ENCODE assay signal across 25 cellular contexts in genomic region chr13:75305057-75305456, GRCh38.
DNase-seq lines count a peak whose midpoint lies in the region; ATAC-seq, FAIRE-seq and TF ChIP-seq lines count a peak whose summit lies in the region.
"Had no signal": no experiment of that assay in that cellular context is flagged by ENCODE, and none has a peak within 500 bp of the region (broad histone marks: within the 10 kb centered on the region; RNA-seq: fewer than 3 reads in every experiment).

No MANE protein-coding gene starts in this region.

- intact Hi-C loops in Caco-2 (cut with micrococcal nuclease; ENCODE audit: unreplicated experiment) (no loop called here), K562 (cut with micrococcal nuclease) (no loop called here), left ventricle myocardium inferior (cut with micrococcal nuclease) (loop anchor here (10.0 kb wide), 1 partner anchor 240 kb away; the partner anchor contains the start of gene UCHL3), upper lobe of right lung (cut with DNase I) (no loop called here)

- H3K4me1 ChIP-seq in Caco-2 (peaks cover 98% of the 10 kb centered on the region), OCI-LY3 (ENCODE audit: low read length) (peaks cover 66% of the 10 kb centered on the region), K562 (replicated peaks in 1 of 2; ENCODE audit: control insufficient read depth in 2 of 2, insufficient read depth in 2 of 2, low read length in 2 of 2) (no peaks in the 10 kb centered on the region; a peak in 1 of 5 replicates), left ventricle myocardium inferior (peaks cover 30% of the 10 kb centered on the region), upper lobe of right lung (no peaks in the 10 kb centered on the region), MM.1S (ENCODE audit: low read length) (no peaks in the 10 kb centered on the region)
- H3K4me1 ChIP-seq: breast epithelium, foreskin keratinocyte, thyroid gland had no signal

- peak overlapping the region; percentile 85 for H3K27ac Mint-ChIP-seq in Caco-2 (ENCODE audit: unreplicated experiment)
- H3K27ac Mint-ChIP-seq: activated naive CD8-positive, alpha-beta T cell treated with anti-CD3 and anti-CD28 coated beads, Interleukin-2, amount 10 ng/mL, durations not matched to agents 7 days and 5 days; dendritic cell treated with granulocyte-macrophage colony-stimulating factor and Interleukin-4, amounts not matched to agents 40 ng/mL and 50 ng/mL, for 4 days; stimulated activated memory B cell treated with anti-CD40 and anti-IgM and Interleukin-4, amounts not matched to agents 10 μg/mL and 1 μg/mL and 100 μg/mL, for 72 hours had no signal

- H3K79me2 ChIP-seq in OCI-LY3 (ENCODE audit: low read length), result peaks cover 32% of the 10 kb centered on the region
- H3K79me2 ChIP-seq in K562 (ENCODE audit: control insufficient read depth, insufficient read depth, low read length), result no peaks in the 10 kb centered on the region
- H3K79me2 ChIP-seq in MM.1S (ENCODE audit: low read length), result no peaks in the 10 kb centered on the region
- H3K79me2 ChIP-seq: hepatocyte had no signal

- CTCF ChIA-PET in Caco-2 (lab: Charles Lee) (no interaction called here), K562 (lab: Yijun Ruan, JAX; ENCODE audit: low intra/inter-chr PET ratio) (no interaction called here)

- H3K4me3 ChIP-seq in Caco-2 (ENCODE audit: low read depth, low read length) (no peak overlapping the region), OCI-LY3 (ENCODE audit: low read length) (no peak overlapping the region), K562 (no peak overlapping the region), left ventricle myocardium inferior (no peak overlapping the region), upper lobe of right lung (no peak overlapping the region), MM.1S (ENCODE audit: low read length) (no peak overlapping the region)
- H3K4me3 ChIP-seq: breast epithelium, hepatocyte, lung, MG63, psoas muscle, skin epidermis, thyroid gland had no signal

- no peak for TF ChIP-seq POLR2A in K562 (conservative IDR thresholded peaks at IDR 0.05)

- peaks cover 10% of the 10 kb centered on the region for H3K9me3 Mint-ChIP-seq in Caco-2 (ENCODE audit: unreplicated experiment)

- ATAC-seq in K562, result no peak
- ATAC-seq in upper lobe of right lung, result no peak
- no peak for ATAC-seq in HG02610 (IDR thresholded peaks at IDR 0.05; ENCODE audit: unreplicated experiment)
- ATAC-seq: foreskin keratinocyte; HCT116; psoas muscle; stimulated activated memory B cell treated with anti-CD40 and anti-IgM and Interleukin-4, amounts not matched to agents 10 μg/mL and 1 μg/mL and 100 μg/mL, for 72 hours had no signal

- H3K27me3 Mint-ChIP-seq in Caco-2 (ENCODE audit: insufficient read depth, unreplicated experiment), result no peaks in the 10 kb centered on the region
- H3K27me3 Mint-ChIP-seq: activated naive CD8-positive, alpha-beta T cell treated with anti-CD3 and anti-CD28 coated beads, Interleukin-2, amount 10 ng/mL, durations not matched to agents 7 days and 5 days; CD4-positive, CD25-positive, alpha-beta regulatory T cell; dendritic cell treated with granulocyte-macrophage colony-stimulating factor and Interleukin-4, amounts not matched to agents 40 ng/mL and 50 ng/mL, for 4 days; stimulated activated memory B cell treated with anti-CD40 and anti-IgM and Interleukin-4, amounts not matched to agents 10 μg/mL and 1 μg/mL and 100 μg/mL, for 72 hours had no signal

- 13% methylated on average over 2 of the region's 2 CpGs for WGBS in K562 (ENCODE audit: insufficient coverage, low coverage, missing lambda C conversion rate)

- POLR2A ChIA-PET in Caco-2 (lab: Charles Lee), result no interaction called here
- POLR2A ChIA-PET in K562 (lab: Yijun Ruan, JAX), result no interaction called here

- in situ Hi-C loops in K562 (cut with MboI), result no loop called here

- TF ChIP-seq RAD21 in K562 (CRISPR knock-in tag; conservative IDR thresholded peaks at IDR 0.05 in 1 of 2, IDR thresholded peaks at IDR 0.05 in 1 of 2), result no peak

- H3K9me1 ChIP-seq in K562 (ENCODE audit: control insufficient read depth, insufficient read depth, low read length), result no peaks in the 10 kb centered on the region

- H3K9me3 ChIP-seq in Caco-2 (no peaks in the 10 kb centered on the region), OCI-LY3 (ENCODE audit: insufficient read depth, low read length) (no peaks in the 10 kb centered on the region), K562 (replicated peaks; ENCODE audit: control insufficient read depth, insufficient read depth, low read depth, low read length) (peaks cover 4% of the 10 kb centered on the region; the same call in 1 of the 2 replicates), left ventricle myocardium inferior (replicated peaks) (no peaks in the 10 kb centered on the region), upper lobe of right lung (no peaks in the 10 kb centered on the region), MM.1S (replicated peaks; ENCODE audit: insufficient read depth, low read length) (no peaks in the 10 kb centered on the region)
- H3K9me3 ChIP-seq: breast epithelium, MG63, psoas muscle, thyroid gland had no signal

- H3K36me3 ChIP-seq in Caco-2 (ENCODE audit: control insufficient read depth, insufficient read depth, low read length) (peaks cover 3% of the 10 kb centered on the region; the same call in 1 of the 2 replicates), OCI-LY3 (replicated peaks; ENCODE audit: low read depth, low read length) (peaks cover 38% of the 10 kb centered on the region), K562 (ENCODE audit: control insufficient read depth, insufficient read depth, low read length) (no peaks in the 10 kb centered on the region), left ventricle myocardium inferior (peaks cover 35% of the 10 kb centered on the region), upper lobe of right lung (no peaks in the 10 kb centered on the region), MM.1S (replicated peaks; ENCODE audit: insufficient read depth, low read length) (no peaks in the 10 kb centered on the region)
- H3K36me3 ChIP-seq: MG63, thyroid gland had no signal

- DNase-seq in Caco-2, result no peak
- DNase-seq in K562 (ENCODE audit: extremely low read depth in 1 of 4, low spot score in 3 of 4), result peak in 2 of 4 experiments; percentile 6 to 73
- no peak for DNase-seq in left ventricle myocardium inferior
- DNase-seq in NCI-H1105 (lab: John Stamatoyannopoulos, UW), result no peak
- DNase-seq in upper lobe of right lung, result no peak
- no peak for DNase-seq in MM.1S
- DNase-seq: activated CD4-positive, CD25-positive, alpha-beta regulatory T cell treated with anti-CD3 and anti-CD28 coated beads, Interleukin-2, amount 50 U/mL, for 72 hours; activated naive CD8-positive, alpha-beta T cell treated with anti-CD3 and anti-CD28 coated beads, Interleukin-2, amount 10 ng/mL, durations not matched to agents 7 days and 5 days; CD4-positive, CD25-positive, alpha-beta regulatory T cell; DMS 273 treated with DMSO at 0.1 percent for 48 hours; foreskin keratinocyte; MG63; NCI-H1436; NCI-H748 treated with DMSO at 0.1 percent for 48 hours; psoas muscle; thyroid gland had no signal

- H3K36me3 Mint-ChIP-seq in Caco-2 (ENCODE audit: insufficient read depth, unreplicated experiment), result peaks cover 84% of the 10 kb centered on the region

- H3K27ac ChIP-seq in OCI-LY3 (ENCODE audit: low read length) (peak overlapping the region; percentile 44), K562 (ENCODE audit: extremely low read depth, low read depth, low read length) (peak overlapping the region; percentile 44; the same call in 2 of the 3 replicates), left ventricle myocardium inferior (replicated peaks) (peak overlapping the region; percentile 42), upper lobe of right lung (no peak overlapping the region), MM.1S (ENCODE audit: low read length) (no peak overlapping the region)
- H3K27ac ChIP-seq: breast epithelium, foreskin keratinocyte, hepatocyte, psoas muscle, skin epidermis, thyroid gland had no signal

- H3K4me2 ChIP-seq in OCI-LY3 (ENCODE audit: low read length) (peak overlapping the region; percentile 4; the same call in 1 of the 2 replicates), K562 (ENCODE audit: insufficient read depth, low read length) (no peak overlapping the region), MM.1S (ENCODE audit: low read depth, low read length) (no peak overlapping the region)
- H3K4me2 ChIP-seq: hepatocyte had no signal

- H2AFZ ChIP-seq in OCI-LY3 (ENCODE audit: low read depth, low read length) (no peak overlapping the region), K562 (ENCODE audit: low read depth, low read length) (0 out of 2 replicates have a peak overlapping the region, but pooled peaks have one; percentile 58), MM.1S (ENCODE audit: low read length) (no peak overlapping the region)
- H2AFZ ChIP-seq: hepatocyte had no signal

- TF ChIP-seq CTCF in Caco-2 (IDR thresholded peaks at IDR 0.05; ENCODE audit: insufficient read depth in 1 of 2, low read depth in 1 of 2, low read length in 1 of 2, severe bottlenecking in 1 of 2, unreplicated experiment in 1 of 2), result no peak
- no peak for TF ChIP-seq CTCF in OCI-LY3 (IDR thresholded peaks at IDR 0.05; ENCODE audit: low read depth, low read length)
- TF ChIP-seq CTCF in K562 (IDR thresholded peaks at IDR 0.05 in 2 of 3, conservative IDR thresholded peaks at IDR 0.05 in 1 of 3; ENCODE audit: insufficient read depth in 2 of 3, low read depth in 1 of 3, low read length in 3 of 3), result no peak
- TF ChIP-seq CTCF in left ventricle myocardium inferior (IDR thresholded peaks at IDR 0.05; ENCODE audit: borderline replicate concordance), result no peak
- TF ChIP-seq CTCF in upper lobe of right lung (IDR thresholded peaks at IDR 0.05), result no peak
- TF ChIP-seq CTCF in MM.1S (IDR thresholded peaks at IDR 0.05; ENCODE audit: low read length), result no peak

- no peak for TF ChIP-seq EP300 in K562 (IDR thresholded peaks at IDR 0.05; ENCODE audit: low read length)

- H3K4me3 Mint-ChIP-seq in Caco-2 (ENCODE audit: unreplicated experiment), result no peak overlapping the region
- H3K4me3 Mint-ChIP-seq: activated naive CD8-positive, alpha-beta T cell treated with anti-CD3 and anti-CD28 coated beads, Interleukin-2, amount 10 ng/mL, durations not matched to agents 7 days and 5 days; dendritic cell treated with granulocyte-macrophage colony-stimulating factor and Interleukin-4, amounts not matched to agents 40 ng/mL and 50 ng/mL, for 4 days; stimulated activated memory B cell treated with anti-CD40 and anti-IgM and Interleukin-4, amounts not matched to agents 10 μg/mL and 1 μg/mL and 100 μg/mL, for 72 hours had no signal

- H4K20me1 ChIP-seq in OCI-LY3 (ENCODE audit: insufficient read depth, low read length) (no peaks in the 10 kb centered on the region), K562 (replicated peaks; ENCODE audit: control insufficient read depth, insufficient read depth, low read length) (no peaks in the 10 kb centered on the region; the same call in 1 of the 2 replicates), MM.1S (ENCODE audit: insufficient read depth, low read length) (no peaks in the 10 kb centered on the region)

- no peaks in the 10 kb centered on the region for H3F3A ChIP-seq in MM.1S (ENCODE audit: insufficient read depth, low read length)

- H3K27me3 ChIP-seq in Caco-2 (replicated peaks; ENCODE audit: control insufficient read depth, insufficient read depth, low read length) (no peaks in the 10 kb centered on the region), OCI-LY3 (ENCODE audit: low read depth, low read length) (no peaks in the 10 kb centered on the region), K562 (ENCODE audit: control insufficient read depth in 2 of 2, insufficient read depth in 2 of 2, low read length in 2 of 2) (no peaks in the 10 kb centered on the region), left ventricle myocardium inferior (ENCODE audit: low read depth) (no peaks in the 10 kb centered on the region), upper lobe of right lung (no peaks in the 10 kb centered on the region), MM.1S (replicated peaks; ENCODE audit: insufficient read depth, low read length) (no peaks in the 10 kb centered on the region)
- H3K27me3 ChIP-seq: breast epithelium, foreskin keratinocyte, hepatocyte, MG63, thyroid gland had no signal

- BruUV-seq in Caco-2 (replicated peaks; lab: Mats Ljungman, UMichigan), result no TSS peak
- no TSS peak for BruUV-seq in K562 (replicated peaks; lab: Mats Ljungman, UMichigan)

- FAIRE-seq in K562 (lab: Jason Lieb, UNC), result peak; percentile 49

- H3K9me2 ChIP-seq in MM.1S (replicated peaks; ENCODE audit: insufficient read depth, low read length), result no peaks in the 10 kb centered on the region

- H3K9ac ChIP-seq in OCI-LY3 (ENCODE audit: low read length) (no peak overlapping the region), K562 (ENCODE audit: insufficient read depth in 1 of 2, low read depth in 2 of 2, low read length in 2 of 2) (no peak overlapping the region), MM.1S (ENCODE audit: low read length) (no peak overlapping the region)

- peaks cover 64% of the 10 kb centered on the region for H3K4me1 Mint-ChIP-seq in Caco-2 (ENCODE audit: low read depth, unreplicated experiment)

Comparison
In these comparisons a context has a peak if more than half of its experiments do, and no peak if none do; other contexts are left out.
1. H3K27ac ChIP-seq: peak in OCI-LY3 (single experiment), K562 (single experiment) and left ventricle myocardium inferior (single experiment); none in upper lobe of right lung (single experiment) and MM.1S (single experiment).